In genomic region chr14:65506801-65507200, GRCh38 we compare ENCODE assay signal across 26 cellular contexts.
A peak's percentile ranks its signal among the peaks of the same experiment; 100 is the strongest.
DNase-seq lines count a peak whose midpoint lies in the region; ATAC-seq and TF ChIP-seq lines count a peak whose summit lies in the region.
"Had no signal": no experiment of that assay in that cellular context is flagged by ENCODE, and none has a peak within 500 bp of the region (broad histone marks: within the 10 kb centered on the region; RNA-seq: fewer than 3 reads in every experiment).

No MANE protein-coding gene starts in this region.

- H3K23ac ChIP-seq in mesendoderm (ENCODE audit: low read length): no peak overlapping the region

- H3K36me3 Mint-ChIP-seq in activated T-cell treated with anti-CD3 and anti-CD28 coated beads, Interleukin-2, amount 50 U/mL, for 4 hours (ENCODE audit: insufficient read depth): peaks cover 17% of the 10 kb centered on the region

- no peak overlapping the region for H3K56ac ChIP-seq in mesendoderm (ENCODE audit: low read length)

- H3K9me3 ChIP-seq in HEK293 (ENCODE audit: control insufficient read depth, insufficient read depth, low read depth, low read length): no peaks in the 10 kb centered on the region
- H3K9me3 ChIP-seq: gastroesophageal sphincter, prostate gland had no signal

- H3K4me3 Mint-ChIP-seq in activated T-cell treated with anti-CD3 and anti-CD28 coated beads, Interleukin-2, amount 50 U/mL, for 4 hours: no peak overlapping the region
- H3K4me3 Mint-ChIP-seq: activated naive CD8-positive, alpha-beta T cell treated with anti-CD3 and anti-CD28 coated beads, Interleukin-2, amount 10 ng/mL, durations not matched to agents 7 days and 5 days; brain; CD4-positive, alpha-beta T cell; nephron progenitor cell had no signal

- no peak overlapping the region for H2AK5ac ChIP-seq in mesendoderm (ENCODE audit: low read length)

- no peaks in the 10 kb centered on the region for H3K27me3 ChIP-seq in mesendoderm (ENCODE audit: insufficient read depth, low read length, poor library complexity)
- H3K27me3 ChIP-seq: gastroesophageal sphincter, left lung, upper lobe of left lung had no signal

- H3K79me1 ChIP-seq in mesendoderm (ENCODE audit: low read length): no peaks in the 10 kb centered on the region

- H4K5ac ChIP-seq in mesendoderm (ENCODE audit: low read length): no peak overlapping the region

- H3K9me3 Mint-ChIP-seq in activated T-cell treated with anti-CD3 and anti-CD28 coated beads, Interleukin-2, amount 50 U/mL, for 4 hours: peaks cover 23% of the 10 kb centered on the region

- H3K4me3 ChIP-seq in HEK293 (ENCODE audit: low read depth, low read length): no peak overlapping the region
- no peak overlapping the region for H3K4me3 ChIP-seq in mesendoderm (ENCODE audit: low read length)
- H3K4me3 ChIP-seq: gastroesophageal sphincter, left lung, prostate gland, upper lobe of left lung had no signal

- H3K36me3 ChIP-seq in HEK293 (ENCODE audit: control insufficient read depth in 2 of 2, insufficient read depth in 1 of 2, low read length in 2 of 2) (no peaks in the 10 kb centered on the region), mesendoderm (ENCODE audit: control insufficient read depth, insufficient read depth, low read length) (no peaks in the 10 kb centered on the region)
- H3K36me3 ChIP-seq: gastroesophageal sphincter, left lung, prostate gland, upper lobe of left lung had no signal

- peak; percentile 79 for DNase-seq in NCI-H146 treated with DMSO at 0.1 percent for 48 hours (lab: John Stamatoyannopoulos, UW; ENCODE audit: unreplicated experiment)
- DNase-seq in SW480 (ENCODE audit: low spot score): peak; percentile 2
- peak; percentile 42 for DNase-seq in mesendoderm
- no peak for DNase-seq in retina
- DNase-seq in activated T-cell treated with anti-CD3 and anti-CD28 coated beads, Interleukin-2, amount 50 U/mL, for 4 hours: no peak
- no peak for DNase-seq in stimulated activated CD4-positive, alpha-beta T cell treated with anti-CD3 and anti-CD28 coated beads, Interleukin-12 subunit alpha, Interleukin-12 subunit beta, amount 100 ng/mL, for 4 hours
- DNase-seq: activated CD4-positive, alpha-beta T cell treated with anti-CD3 and anti-CD28 coated beads for 4 hours; activated naive CD8-positive, alpha-beta T cell treated with anti-CD3 and anti-CD28 coated beads, Interleukin-2, amount 10 ng/mL, durations not matched to agents 7 days and 5 days; CD4-positive, alpha-beta T cell; effector CD8-positive, alpha-beta T cell; left lung; MV-4-11; NCI-H446 treated with DMSO at 0.1 percent for 48 hours; nephron progenitor cell; PC-3; SIG-M5; stimulated activated CD4-positive, alpha-beta T cell treated with anti-CD3 and anti-CD28 coated beads, Interleukin-4, amount 100 ng/mL, for 4 hours; T-helper 1 cell had no signal

- peaks cover 31% of the 10 kb centered on the region for H3K4me1 Mint-ChIP-seq in activated T-cell treated with anti-CD3 and anti-CD28 coated beads, Interleukin-2, amount 50 U/mL, for 4 hours (ENCODE audit: low read depth)
- H3K4me1 Mint-ChIP-seq: nephron progenitor cell had no signal

- CTCF ChIA-PET in HEK293 (lab: Yijun Ruan, JAX): no interaction called here

- H3K9ac ChIP-seq in mesendoderm (ENCODE audit: low read length): no peak overlapping the region
- H3K9ac ChIP-seq: KMS-11 had no signal

- H3K4me2 ChIP-seq in mesendoderm (ENCODE audit: low read length): no peak overlapping the region
- H3K4me2 ChIP-seq: KMS-11 had no signal

- H4K8ac ChIP-seq in mesendoderm (ENCODE audit: low read depth, low read length): no peak overlapping the region

- POLR2A ChIA-PET in HEK293 (lab: Yijun Ruan, JAX): no interaction called here

- H3K27ac ChIP-seq in HEK293 (ENCODE audit: extremely low read depth, low read depth, low read length) (no peak overlapping the region), mesendoderm (ENCODE audit: low read depth, low read length) (no peak overlapping the region)
- H3K27ac ChIP-seq: gastroesophageal sphincter, KMS-11, left lung, prostate gland, upper lobe of left lung had no signal

- no peaks in the 10 kb centered on the region for H3K79me2 ChIP-seq in mesendoderm (ENCODE audit: control insufficient read depth, insufficient read depth, low read length)

- H3K4me1 ChIP-seq in HEK293 (ENCODE audit: control insufficient read depth, insufficient read depth, low read length) (0 out of 2 replicates have a peak, but pooled peaks cover 2% of the 10 kb centered on the region), mesendoderm (ENCODE audit: control insufficient read depth, low read depth, low read length) (no peaks in the 10 kb centered on the region)
- H3K4me1 ChIP-seq: left lung, prostate gland, upper lobe of left lung had no signal

- TF ChIP-seq CTCF in HEK293 (tag by site-specific recombination; IDR thresholded peaks at IDR 0.05): no peak

- no peaks in the 10 kb centered on the region for H3K27me3 Mint-ChIP-seq in activated T-cell treated with anti-CD3 and anti-CD28 coated beads, Interleukin-2, amount 50 U/mL, for 4 hours (ENCODE audit: low read depth)
- H3K27me3 Mint-ChIP-seq: activated naive CD8-positive, alpha-beta T cell treated with anti-CD3 and anti-CD28 coated beads, Interleukin-2, amount 10 ng/mL, durations not matched to agents 7 days and 5 days; brain; CD4-positive, alpha-beta T cell had no signal

- H3K18ac ChIP-seq in mesendoderm (ENCODE audit: low read length): no peak overlapping the region

- ATAC-seq in HG02642 (IDR thresholded peaks at IDR 0.05; ENCODE audit: poor library complexity, unreplicated experiment): no peak
- no peak for ATAC-seq in activated T-cell treated with anti-CD3 and anti-CD28 coated beads, Interleukin-2, amount 50 U/mL, for 4 hours
- ATAC-seq: esophagus mucosa, gastroesophageal sphincter, left lung, PC-3 had no signal

- H2BK5ac ChIP-seq in mesendoderm (ENCODE audit: low read length): no peak overlapping the region

- H2BK120ac ChIP-seq in mesendoderm (ENCODE audit: low read depth, low read length): no peak overlapping the region

- H2BK15ac ChIP-seq in mesendoderm (replicated peaks; ENCODE audit: low read depth): no peak overlapping the region

- no CpG with 5 or more reads among the region's 6 CpGs for WGBS in mesendoderm (ENCODE audit: extremely low coverage, insufficient coverage, low lambda C conversion rate)

- no peak overlapping the region for H3K4ac ChIP-seq in mesendoderm (ENCODE audit: low read depth, low read length)

TF ChIP-seq in HEK293, 187 proteins besides CTCF, POLR2A, EP300 and RAD21:
- TF ChIP-seq PRDM2 (tag by site-specific recombination; IDR thresholded peaks at IDR 0.05; ENCODE audit: borderline replicate concordance) (no peak), GLIS1 (tag by site-specific recombination; IDR thresholded peaks at IDR 0.05) (peak; percentile 37), ZNF658 (tag by site-specific recombination; IDR thresholded peaks at IDR 0.05) (no peak), ZNF449 (tag by site-specific recombination; IDR thresholded peaks at IDR 0.05) (no peak), ZNF302 (tag by site-specific recombination; IDR thresholded peaks at IDR 0.05; ENCODE audit: low read depth) (no peak)

Comparison
In these comparisons a context has a peak if more than half of its experiments do, and no peak if none do; other contexts are left out.
1. DNase-seq: peak in NCI-H146 treated with DMSO at 0.1 percent for 48 hours (single experiment), SW480 (single experiment) and mesendoderm (single experiment); none in retina (single experiment), activated T-cell treated with anti-CD3 and anti-CD28 coated beads, Interleukin-2, amount 50 U/mL, for 4 hours (single experiment) and stimulated activated CD4-positive, alpha-beta T cell treated with anti-CD3 and anti-CD28 coated beads, Interleukin-12 subunit alpha, Interleukin-12 subunit beta, amount 100 ng/mL, for 4 hours (single experiment).